In the genomic region with DNA sequence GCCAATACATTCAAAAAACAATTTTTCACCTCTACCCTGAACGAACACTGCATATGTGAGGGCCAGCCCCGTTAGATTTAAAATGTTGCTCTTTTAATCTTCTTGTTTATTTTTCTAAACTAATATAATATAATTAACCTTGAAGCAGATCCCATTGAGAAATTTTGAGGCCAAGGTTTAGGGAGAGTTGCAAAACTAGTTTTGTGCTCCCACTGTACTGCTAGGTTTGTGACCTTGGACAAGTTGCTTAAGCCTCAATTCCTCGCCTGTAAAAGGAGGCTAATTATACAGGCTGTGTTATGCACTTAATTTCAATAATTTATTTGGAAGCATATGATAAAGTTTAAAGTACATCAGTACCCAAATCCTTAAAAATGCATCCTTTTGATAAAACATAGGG, we compare ENCODE assay signal across 2 cellular contexts.
A peak's percentile ranks its signal among the peaks of the same experiment; 100 is the strongest.
TF ChIP-seq lines count a peak whose summit lies in the region.

No MANE protein-coding gene starts in this region.

TF ChIP-seq in liver, 16 proteins besides CTCF, POLR2A, EP300 and RAD21:
- TF ChIP-seq, protein P1, sequence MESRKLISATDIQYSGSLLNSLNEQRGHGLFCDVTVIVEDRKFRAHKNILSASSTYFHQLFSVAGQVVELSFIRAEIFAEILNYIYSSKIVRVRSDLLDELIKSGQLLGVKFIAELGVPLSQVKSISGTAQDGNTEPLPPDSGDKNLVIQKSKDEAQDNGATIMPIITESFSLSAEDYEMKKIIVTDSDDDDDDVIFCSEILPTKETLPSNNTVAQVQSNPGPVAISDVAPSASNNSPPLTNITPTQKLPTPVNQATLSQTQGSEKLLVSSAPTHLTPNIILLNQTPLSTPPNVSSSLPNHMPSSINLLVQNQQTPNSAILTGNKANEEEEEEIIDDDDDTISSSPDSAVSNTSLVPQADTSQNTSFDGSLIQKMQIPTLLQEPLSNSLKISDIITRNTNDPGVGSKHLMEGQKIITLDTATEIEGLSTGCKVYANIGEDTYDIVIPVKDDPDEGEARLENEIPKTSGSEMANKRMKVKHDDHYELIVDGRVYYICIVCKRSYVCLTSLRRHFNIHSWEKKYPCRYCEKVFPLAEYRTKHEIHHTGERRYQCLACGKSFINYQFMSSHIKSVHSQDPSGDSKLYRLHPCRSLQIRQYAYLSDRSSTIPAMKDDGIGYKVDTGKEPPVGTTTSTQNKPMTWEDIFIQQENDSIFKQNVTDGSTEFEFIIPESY (IDR thresholded peaks at IDR 0.05), result no peak
- TF ChIP-seq FOXA2 (IDR thresholded peaks at IDR 0.05), result no peak
- TF ChIP-seq NR2F2 (IDR thresholded peaks at IDR 0.05), result no peak
- TF ChIP-seq, protein P2, sequence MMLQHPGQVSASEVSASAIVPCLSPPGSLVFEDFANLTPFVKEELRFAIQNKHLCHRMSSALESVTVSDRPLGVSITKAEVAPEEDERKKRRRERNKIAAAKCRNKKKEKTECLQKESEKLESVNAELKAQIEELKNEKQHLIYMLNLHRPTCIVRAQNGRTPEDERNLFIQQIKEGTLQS (IDR thresholded peaks at IDR 0.05), result no peak
- TF ChIP-seq JUND (IDR thresholded peaks at IDR 0.05), result peak; percentile 17 to 31
- TF ChIP-seq, protein P3, sequence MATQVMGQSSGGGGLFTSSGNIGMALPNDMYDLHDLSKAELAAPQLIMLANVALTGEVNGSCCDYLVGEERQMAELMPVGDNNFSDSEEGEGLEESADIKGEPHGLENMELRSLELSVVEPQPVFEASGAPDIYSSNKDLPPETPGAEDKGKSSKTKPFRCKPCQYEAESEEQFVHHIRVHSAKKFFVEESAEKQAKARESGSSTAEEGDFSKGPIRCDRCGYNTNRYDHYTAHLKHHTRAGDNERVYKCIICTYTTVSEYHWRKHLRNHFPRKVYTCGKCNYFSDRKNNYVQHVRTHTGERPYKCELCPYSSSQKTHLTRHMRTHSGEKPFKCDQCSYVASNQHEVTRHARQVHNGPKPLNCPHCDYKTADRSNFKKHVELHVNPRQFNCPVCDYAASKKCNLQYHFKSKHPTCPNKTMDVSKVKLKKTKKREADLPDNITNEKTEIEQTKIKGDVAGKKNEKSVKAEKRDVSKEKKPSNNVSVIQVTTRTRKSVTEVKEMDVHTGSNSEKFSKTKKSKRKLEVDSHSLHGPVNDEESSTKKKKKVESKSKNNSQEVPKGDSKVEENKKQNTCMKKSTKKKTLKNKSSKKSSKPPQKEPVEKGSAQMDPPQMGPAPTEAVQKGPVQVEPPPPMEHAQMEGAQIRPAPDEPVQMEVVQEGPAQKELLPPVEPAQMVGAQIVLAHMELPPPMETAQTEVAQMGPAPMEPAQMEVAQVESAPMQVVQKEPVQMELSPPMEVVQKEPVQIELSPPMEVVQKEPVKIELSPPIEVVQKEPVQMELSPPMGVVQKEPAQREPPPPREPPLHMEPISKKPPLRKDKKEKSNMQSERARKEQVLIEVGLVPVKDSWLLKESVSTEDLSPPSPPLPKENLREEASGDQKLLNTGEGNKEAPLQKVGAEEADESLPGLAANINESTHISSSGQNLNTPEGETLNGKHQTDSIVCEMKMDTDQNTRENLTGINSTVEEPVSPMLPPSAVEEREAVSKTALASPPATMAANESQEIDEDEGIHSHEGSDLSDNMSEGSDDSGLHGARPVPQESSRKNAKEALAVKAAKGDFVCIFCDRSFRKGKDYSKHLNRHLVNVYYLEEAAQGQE (IDR thresholded peaks at IDR 0.05), result no peak
- TF ChIP-seq YY1 (IDR thresholded peaks at IDR 0.05), result no peak
- no peak for TF ChIP-seq FOXA1 (IDR thresholded peaks at IDR 0.05)
- peak; percentile 43 for TF ChIP-seq HNF4G (IDR thresholded peaks at IDR 0.05)
- TF ChIP-seq SP1 (IDR thresholded peaks at IDR 0.05), result peak; percentile 40
- TF ChIP-seq, protein P4, sequence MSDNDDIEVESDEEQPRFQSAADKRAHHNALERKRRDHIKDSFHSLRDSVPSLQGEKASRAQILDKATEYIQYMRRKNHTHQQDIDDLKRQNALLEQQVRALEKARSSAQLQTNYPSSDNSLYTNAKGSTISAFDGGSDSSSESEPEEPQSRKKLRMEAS (IDR thresholded peaks at IDR 0.05), result no peak
- TF ChIP-seq HNF4A (conservative IDR thresholded peaks at IDR 0.05), result peak; percentile 90
- TF ChIP-seq TAF1 (conservative IDR thresholded peaks at IDR 0.05), result no peak
- no peak for TF ChIP-seq EGR1 (IDR thresholded peaks at IDR 0.05; ENCODE audit: low read depth in 2 of 2)
- no peak for TF ChIP-seq GABPA (IDR thresholded peaks at IDR 0.05 in 1 of 2, conservative IDR thresholded peaks at IDR 0.05 in 1 of 2)
- TF ChIP-seq RXRA (IDR thresholded peaks at IDR 0.05), result peak; percentile 67 to 69

TF ChIP-seq in GM23338, 12 proteins besides CTCF, POLR2A, EP300 and RAD21:
- TF ChIP-seq NANOG (IDR thresholded peaks at IDR 0.05; ENCODE audit: borderline replicate concordance) (no peak), POLR2AphosphoS5 (IDR thresholded peaks at IDR 0.05; ENCODE audit: low read depth) (no peak), EZH2 (IDR thresholded peaks at IDR 0.05; ENCODE audit: low read depth, unreplicated experiment) (no peak), ZNF114 (CRISPR knock-in tag; IDR thresholded peaks at IDR 0.05) (no peak), STAT1 (IDR thresholded peaks at IDR 0.05; ENCODE audit: unreplicated experiment) (no peak), EZH2phosphoT487 (IDR thresholded peaks at IDR 0.05; ENCODE audit: unreplicated experiment) (no peak), CREB1 (CRISPR knock-in tag; IDR thresholded peaks at IDR 0.05; ENCODE audit: low read depth) (no peak), ZNF331 (CRISPR knock-in tag; IDR thresholded peaks at IDR 0.05; ENCODE audit: low read depth) (no peak), JUNB (IDR thresholded peaks at IDR 0.05; ENCODE audit: unreplicated experiment) (no peak)
- TF ChIP-seq, protein P3 (IDR thresholded peaks at IDR 0.05; ENCODE audit: unreplicated experiment), result no peak
- TF ChIP-seq, protein P5, sequence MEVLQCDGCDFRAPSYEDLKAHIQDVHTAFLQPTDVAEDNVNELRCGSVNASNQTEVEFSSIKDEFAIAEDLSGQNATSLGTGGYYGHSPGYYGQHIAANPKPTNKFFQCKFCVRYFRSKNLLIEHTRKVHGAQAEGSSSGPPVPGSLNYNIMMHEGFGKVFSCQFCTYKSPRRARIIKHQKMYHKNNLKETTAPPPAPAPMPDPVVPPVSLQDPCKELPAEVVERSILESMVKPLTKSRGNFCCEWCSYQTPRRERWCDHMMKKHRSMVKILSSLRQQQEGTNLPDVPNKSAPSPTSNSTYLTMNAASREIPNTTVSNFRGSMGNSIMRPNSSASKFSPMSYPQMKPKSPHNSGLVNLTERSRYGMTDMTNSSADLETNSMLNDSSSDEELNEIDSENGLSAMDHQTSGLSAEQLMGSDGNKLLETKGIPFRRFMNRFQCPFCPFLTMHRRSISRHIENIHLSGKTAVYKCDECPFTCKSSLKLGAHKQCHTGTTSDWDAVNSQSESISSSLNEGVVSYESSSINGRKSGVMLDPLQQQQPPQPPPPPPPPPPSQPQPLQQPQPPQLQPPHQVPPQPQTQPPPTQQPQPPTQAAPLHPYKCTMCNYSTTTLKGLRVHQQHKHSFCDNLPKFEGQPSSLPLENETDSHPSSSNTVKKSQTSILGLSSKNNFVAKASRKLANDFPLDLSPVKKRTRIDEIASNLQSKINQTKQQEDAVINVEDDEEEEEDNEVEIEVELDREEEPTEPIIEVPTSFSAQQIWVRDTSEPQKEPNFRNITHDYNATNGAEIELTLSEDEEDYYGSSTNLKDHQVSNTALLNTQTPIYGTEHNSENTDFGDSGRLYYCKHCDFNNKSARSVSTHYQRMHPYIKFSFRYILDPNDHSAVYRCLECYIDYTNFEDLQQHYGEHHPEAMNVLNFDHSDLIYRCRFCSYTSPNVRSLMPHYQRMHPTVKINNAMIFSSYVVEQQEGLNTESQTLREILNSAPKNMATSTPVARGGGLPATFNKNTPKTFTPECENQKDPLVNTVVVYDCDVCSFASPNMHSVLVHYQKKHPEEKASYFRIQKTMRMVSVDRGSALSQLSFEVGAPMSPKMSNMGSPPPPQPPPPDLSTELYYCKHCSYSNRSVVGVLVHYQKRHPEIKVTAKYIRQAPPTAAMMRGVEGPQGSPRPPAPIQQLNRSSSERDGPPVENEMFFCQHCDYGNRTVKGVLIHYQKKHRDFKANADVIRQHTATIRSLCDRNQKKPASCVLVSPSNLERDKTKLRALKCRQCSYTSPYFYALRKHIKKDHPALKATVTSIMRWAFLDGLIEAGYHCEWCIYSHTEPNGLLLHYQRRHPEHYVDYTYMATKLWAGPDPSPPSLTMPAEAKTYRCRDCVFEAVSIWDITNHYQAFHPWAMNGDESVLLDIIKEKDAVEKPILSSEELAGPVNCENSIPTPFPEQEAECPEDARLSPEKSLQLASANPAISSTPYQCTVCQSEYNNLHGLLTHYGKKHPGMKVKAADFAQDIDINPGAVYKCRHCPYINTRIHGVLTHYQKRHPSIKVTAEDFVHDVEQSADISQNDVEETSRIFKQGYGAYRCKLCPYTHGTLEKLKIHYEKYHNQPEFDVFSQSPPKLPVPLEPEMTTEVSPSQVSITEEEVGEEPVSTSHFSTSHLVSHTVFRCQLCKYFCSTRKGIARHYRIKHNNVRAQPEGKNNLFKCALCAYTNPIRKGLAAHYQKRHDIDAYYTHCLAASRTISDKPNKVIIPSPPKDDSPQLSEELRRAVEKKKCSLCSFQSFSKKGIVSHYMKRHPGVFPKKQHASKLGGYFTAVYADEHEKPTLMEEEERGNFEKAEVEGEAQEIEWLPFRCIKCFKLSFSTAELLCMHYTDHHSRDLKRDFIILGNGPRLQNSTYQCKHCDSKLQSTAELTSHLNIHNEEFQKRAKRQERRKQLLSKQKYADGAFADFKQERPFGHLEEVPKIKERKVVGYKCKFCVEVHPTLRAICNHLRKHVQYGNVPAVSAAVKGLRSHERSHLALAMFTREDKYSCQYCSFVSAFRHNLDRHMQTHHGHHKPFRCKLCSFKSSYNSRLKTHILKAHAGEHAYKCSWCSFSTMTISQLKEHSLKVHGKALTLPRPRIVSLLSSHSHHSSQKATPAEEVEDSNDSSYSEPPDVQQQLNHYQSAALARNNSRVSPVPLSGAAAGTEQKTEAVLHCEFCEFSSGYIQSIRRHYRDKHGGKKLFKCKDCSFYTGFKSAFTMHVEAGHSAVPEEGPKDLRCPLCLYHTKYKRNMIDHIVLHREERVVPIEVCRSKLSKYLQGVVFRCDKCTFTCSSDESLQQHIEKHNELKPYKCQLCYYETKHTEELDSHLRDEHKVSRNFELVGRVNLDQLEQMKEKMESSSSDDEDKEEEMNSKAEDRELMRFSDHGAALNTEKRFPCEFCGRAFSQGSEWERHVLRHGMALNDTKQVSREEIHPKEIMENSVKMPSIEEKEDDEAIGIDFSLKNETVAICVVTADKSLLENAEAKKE (CRISPR knock-in tag; IDR thresholded peaks at IDR 0.05), result no peak
- TF ChIP-seq, protein P6, sequence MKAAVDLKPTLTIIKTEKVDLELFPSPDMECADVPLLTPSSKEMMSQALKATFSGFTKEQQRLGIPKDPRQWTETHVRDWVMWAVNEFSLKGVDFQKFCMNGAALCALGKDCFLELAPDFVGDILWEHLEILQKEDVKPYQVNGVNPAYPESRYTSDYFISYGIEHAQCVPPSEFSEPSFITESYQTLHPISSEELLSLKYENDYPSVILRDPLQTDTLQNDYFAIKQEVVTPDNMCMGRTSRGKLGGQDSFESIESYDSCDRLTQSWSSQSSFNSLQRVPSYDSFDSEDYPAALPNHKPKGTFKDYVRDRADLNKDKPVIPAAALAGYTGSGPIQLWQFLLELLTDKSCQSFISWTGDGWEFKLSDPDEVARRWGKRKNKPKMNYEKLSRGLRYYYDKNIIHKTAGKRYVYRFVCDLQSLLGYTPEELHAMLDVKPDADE (IDR thresholded peaks at IDR 0.05), result no peak
TF ChIP-seq in GM23338: peak in this region for 0.
